In genomic region chr9:21813575-21814473, GRCh38 we compare ENCODE assay signal across 8 cellular contexts. TPM values are rescaled to one million over a fixed set of nuclear protein-coding genes. Genes with fewer than 3 reads are reported as not detected.
DNase-seq lines count a peak whose midpoint lies in the region; ATAC-seq lines count a peak whose summit lies in the region.

No MANE protein-coding gene starts in this region.

- H3K4me3 Mint-ChIP-seq in naive thymus-derived CD8-positive, alpha-beta T cell = peak overlapping the region in 2 of 10 donors; percentile 4 to 38

- H3K4me1 ChIP-seq in esophagus (ENCODE audit: control insufficient read depth in 2 of 2, insufficient read depth in 2 of 2, low read length in 1 of 2) (peaks cover 4 to 7% of the 10 kb centered on the region in 2 donors), aorta (ENCODE audit: control insufficient read depth in 1 of 2, insufficient read depth in 2 of 2, low read length in 2 of 2) (no peaks in the 10 kb centered on the region)

- H3K27me3 ChIP-seq in esophagus (ENCODE audit: control insufficient read depth in 1 of 2, insufficient read depth in 2 of 2, low read length in 2 of 2) (no peaks in the 10 kb centered on the region), aorta (ENCODE audit: control insufficient read depth in 1 of 2, insufficient read depth in 2 of 2, low read length in 1 of 2) (no peaks in the 10 kb centered on the region)

- peak; percentile 66 for DNase-seq in AG08395 (ENCODE audit: low spot score)
- DNase-seq in NCI-H446 treated with DMSO at 0.1 percent for 48 hours (lab: John Stamatoyannopoulos, UW) = peak; percentile 65
- DNase-seq in activated CD4-positive, alpha-beta T cell treated with anti-CD3 and anti-CD28 coated beads, Interleukin-2, amount 50 U/mL, for 48 hours = peak; percentile 28 to 53
- peak in 9 of 10 donors; percentile 31 to 77 (median 61) for DNase-seq in naive thymus-derived CD8-positive, alpha-beta T cell
- no peak for DNase-seq in aorta

- H3K9me3 ChIP-seq in esophagus (ENCODE audit: control insufficient read depth in 2 of 2, insufficient read depth in 1 of 2, low read depth in 1 of 2, low read length in 1 of 2) (no peaks in the 10 kb centered on the region), aorta (ENCODE audit: control insufficient read depth, low read length) (no peaks in the 10 kb centered on the region)

- peak overlapping the region in 7 of 10 donors; percentile 14 to 74 (median 47) for H3K27ac Mint-ChIP-seq in naive thymus-derived CD8-positive, alpha-beta T cell

- H3K36me3 ChIP-seq in esophagus (ENCODE audit: control insufficient read depth in 2 of 2, insufficient read depth in 2 of 2, low read length in 1 of 2) = peaks cover 3 to 11% of the 10 kb centered on the region in 2 donors
- H3K36me3 ChIP-seq in aorta (ENCODE audit: control insufficient read depth in 1 of 2, insufficient read depth in 2 of 2, low read length in 1 of 2) = peaks cover 1 to 12% of the 10 kb centered on the region in 2 donors

- H3K9me3 Mint-ChIP-seq in naive thymus-derived CD8-positive, alpha-beta T cell = no peaks in the 10 kb centered on the region

- peak overlapping the region; percentile 33 to 41 for H3K27ac ChIP-seq in esophagus (ENCODE audit: low read depth in 2 of 2, low read length in 1 of 2)
- peak overlapping the region in 1 of 2 donors; percentile 1 for H3K27ac ChIP-seq in aorta (ENCODE audit: low read depth in 1 of 2, low read length in 2 of 2)

- H3K4me1 Mint-ChIP-seq in naive thymus-derived CD8-positive, alpha-beta T cell = peaks cover 17 to 27% (median 20%) of the 10 kb centered on the region in 4 donors

- peak; percentile 48 for ATAC-seq in GM18502 (IDR thresholded peaks at IDR 0.05; ENCODE audit: poor library complexity, unreplicated experiment)
- ATAC-seq in HG03196 (IDR thresholded peaks at IDR 0.05; ENCODE audit: unreplicated experiment) = peak; percentile 46
- ATAC-seq in naive thymus-derived CD8-positive, alpha-beta T cell = peak; percentile 68 to 72
- peak; percentile 82 for ATAC-seq in aorta (ENCODE audit: low FRiP score)

- intact Hi-C loops in aorta (cut with DNase I) = loop anchor here (2.0 to 10.0 kb wide), 5 partner anchors 223 to 638 kb away; partner anchors contain the start of gene DMRTA1 (in 1 of the 2)

- H3K27me3 Mint-ChIP-seq in naive thymus-derived CD8-positive, alpha-beta T cell = no peaks in the 10 kb centered on the region

- peaks cover 3 to 66% (median 20%) of the 10 kb centered on the region in 3 donors for H3K36me3 Mint-ChIP-seq in naive thymus-derived CD8-positive, alpha-beta T cell

- POLR2A ChIA-PET in naive thymus-derived CD8-positive, alpha-beta T cell (lab: Charles Lee) = interaction anchor here (0.6 to 1.0 kb wide), 3 partner anchors 136 to 224 kb away, joined by 3 to 4 read pairs (median 3); no protein-coding TSS in a partner anchor

- H3K4me3 ChIP-seq in esophagus (ENCODE audit: low read depth in 1 of 2, low read length in 2 of 2) (no peak overlapping the region), aorta (ENCODE audit: low read length in 2 of 2) (no peak overlapping the region)

- 52 to 56% methylated on average over 8 of the region's 8 CpGs for WGBS in esophagus, 2 donors
- WGBS in aorta, 2 donors = 53 to 57% methylated on average over 8 of the region's 8 CpGs

RNA-seq across cellular contexts. Expression of gene MTAP, which starts 11.4 kb away (rescaled TPM):
- polyA plus RNA-seq in esophagus (10 to 100 TPM; 11.5 to 14.9 TPM), aorta (10 to 100 TPM in 1 of 2 donors, 1 to 10 TPM in 1; 4.0 to 10.9 TPM)
- 10 to 100 TPM; 44.7 to 46.0 TPM for total RNA-seq in naive thymus-derived CD8-positive, alpha-beta T cell
- 10 to 100 TPM; 11.2 to 20.2 (median 14.2) TPM for polyA plus RNA-seq in naive thymus-derived CD8-positive, alpha-beta T cell
- total RNA-seq in aorta = 10 to 100 TPM; 28.5 to 41.1 TPM

Comparison
In these comparisons a context has a peak if more than half of its experiments do, and no peak if none do; other contexts are left out.
1. DNase-seq: peak in AG08395 (single experiment), NCI-H446 treated with DMSO at 0.1 percent for 48 hours (single experiment), activated CD4-positive, alpha-beta T cell treated with anti-CD3 and anti-CD28 coated beads, Interleukin-2, amount 50 U/mL, for 48 hours (2 of 2) and naive thymus-derived CD8-positive, alpha-beta T cell (9 of 10); none in aorta (0 of 2).
2. Peak in every context shown above with its lines, with median percentiles within 50 percentile points of each other: ATAC-seq.